In the genomic region with DNA sequence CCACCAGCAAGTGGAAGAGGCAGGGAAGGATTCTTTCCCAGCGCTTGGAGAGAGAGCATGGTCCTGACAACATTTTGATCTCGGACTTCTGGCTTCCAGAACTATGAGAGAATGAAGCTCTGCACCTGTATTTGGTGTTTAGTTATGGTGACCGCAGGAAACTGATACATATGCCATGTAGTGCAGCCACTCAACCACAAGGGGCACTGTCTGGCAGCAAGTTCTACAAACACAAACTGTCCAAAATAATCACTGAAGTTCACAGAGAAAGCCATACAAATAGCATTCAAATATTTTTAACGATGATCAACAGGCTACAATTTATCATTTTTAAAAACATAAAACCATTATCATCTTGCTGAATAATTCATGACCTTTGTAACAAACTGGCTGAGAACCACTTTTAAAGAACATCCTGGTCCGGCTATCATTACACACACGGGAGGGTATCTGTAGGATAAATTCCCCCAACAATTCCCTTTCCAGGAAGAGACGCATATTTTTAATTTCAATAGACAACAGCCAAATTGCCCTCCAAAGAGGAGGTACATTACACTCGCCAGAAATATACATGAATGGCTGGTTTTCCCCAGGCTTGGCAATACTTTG, we compare ENCODE assay signal across 8 cellular contexts. TPM values are rescaled to one million over a fixed set of nuclear protein-coding genes. Genes with fewer than 3 reads are reported as not detected.
DNase-seq lines count a peak whose midpoint lies in the region; ATAC-seq and TF ChIP-seq lines count a peak whose summit lies in the region.

No MANE protein-coding gene starts in this region.

- peak overlapping the region in 1 of 4 donors; percentile 24 for H3K27ac ChIP-seq in gastroesophageal sphincter
- H3K27ac ChIP-seq in neuronal stem cell (replicated peaks; ENCODE audit: low read length) = no peak overlapping the region

- no peak overlapping the region for H3K23ac ChIP-seq in neuronal stem cell (ENCODE audit: low read depth, low read length, poor library complexity)

- no peak overlapping the region for H2BK120ac ChIP-seq in neuronal stem cell (ENCODE audit: low read depth, low read length)

- H3K4me3 ChIP-seq in gastroesophageal sphincter (no peak overlapping the region), neuronal stem cell (ENCODE audit: low read length in 2 of 2) (no peak overlapping the region)

- H3K4me3 Mint-ChIP-seq in Calu3 (ENCODE audit: low read depth, unreplicated experiment) (no peak overlapping the region), progenitor cell of endocrine pancreas (ENCODE audit: low read depth) (no peak overlapping the region)
- H3K4me3 Mint-ChIP-seq in activated T-helper 17 cell treated with anti-CD3 and anti-CD28 coated beads, Interleukin-2, amount 50 U/mL, for 72 hours = no peak overlapping the region

- H3K27me3 ChIP-seq in gastroesophageal sphincter (no peaks in the 10 kb centered on the region), neuronal stem cell (ENCODE audit: control insufficient read depth in 3 of 3, insufficient read depth in 3 of 3, low read depth in 1 of 3, low read length in 3 of 3) (peaks cover 0 to 14% (median 1%) of the 10 kb centered on the region in 3 experiments)

- ATAC-seq in activated T-helper 17 cell treated with anti-CD3 and anti-CD28 coated beads, Interleukin-2, amount 50 U/mL, for 72 hours (replicated peaks) = peak; percentile 38
- ATAC-seq in gastroesophageal sphincter = no peak
- no peak for ATAC-seq in GM19023 (IDR thresholded peaks at IDR 0.05; ENCODE audit: unreplicated experiment)

- H3K4me1 ChIP-seq in gastroesophageal sphincter (peaks cover 0 to 20% (median 0%) of the 10 kb centered on the region in 3 donors), neuronal stem cell (ENCODE audit: control insufficient read depth in 2 of 2, insufficient read depth in 1 of 2, low read depth in 1 of 2, low read length in 2 of 2) (peaks cover 0 to 1% of the 10 kb centered on the region in 2 donors)

- no peak overlapping the region for H3K4ac ChIP-seq in neuronal stem cell (ENCODE audit: low read length)

- H3K14ac ChIP-seq in neuronal stem cell (ENCODE audit: low read length) = no peak overlapping the region

- no peak overlapping the region for H2BK12ac ChIP-seq in neuronal stem cell (ENCODE audit: low read length)

- H3K9me3 Mint-ChIP-seq in Calu3 (ENCODE audit: low read depth, unreplicated experiment) = no peaks in the 10 kb centered on the region
- H3K9me3 Mint-ChIP-seq in activated T-helper 17 cell treated with anti-CD3 and anti-CD28 coated beads, Interleukin-2, amount 50 U/mL, for 72 hours = no peaks in the 10 kb centered on the region
- no peaks in the 10 kb centered on the region for H3K9me3 Mint-ChIP-seq in progenitor cell of endocrine pancreas (ENCODE audit: low read depth)

- intact Hi-C loops in Calu3 (cut with micrococcal nuclease; ENCODE audit: unreplicated experiment) = no loop called here

- DNase-seq in Calu3 (peak; percentile 36), HT-29 (ENCODE audit: low spot score) (peak; percentile 51), OCI-M1 (lab: John Stamatoyannopoulos, UW) (peak; percentile 79), progenitor cell of endocrine pancreas (ENCODE audit: low spot score, unreplicated experiment) (peak; percentile 25), neuronal stem cell (ENCODE audit: low spot score) (no peak)

- no TSS peak for BruUV-seq in Calu3 (replicated peaks; lab: Mats Ljungman, UMichigan)

- H3K4me1 Mint-ChIP-seq in Calu3 (ENCODE audit: low read depth, unreplicated experiment) (peaks cover 10% of the 10 kb centered on the region), progenitor cell of endocrine pancreas (ENCODE audit: low read depth) (peaks cover 9% of the 10 kb centered on the region)
- peaks cover 4% of the 10 kb centered on the region for H3K4me1 Mint-ChIP-seq in activated T-helper 17 cell treated with anti-CD3 and anti-CD28 coated beads, Interleukin-2, amount 50 U/mL, for 72 hours

- no peaks in the 10 kb centered on the region for H3K27me3 Mint-ChIP-seq in Calu3 (ENCODE audit: unreplicated experiment)
- no peaks in the 10 kb centered on the region for H3K27me3 Mint-ChIP-seq in activated T-helper 17 cell treated with anti-CD3 and anti-CD28 coated beads, Interleukin-2, amount 50 U/mL, for 72 hours
- peaks cover 17% of the 10 kb centered on the region for H3K27me3 Mint-ChIP-seq in progenitor cell of endocrine pancreas

- TF ChIP-seq POLR2A in gastroesophageal sphincter (IDR thresholded peaks at IDR 0.05) = no peak

- H3K27ac Mint-ChIP-seq in Calu3 (ENCODE audit: unreplicated experiment) = no peak overlapping the region
- H3K27ac Mint-ChIP-seq in activated T-helper 17 cell treated with anti-CD3 and anti-CD28 coated beads, Interleukin-2, amount 50 U/mL, for 72 hours = peak overlapping the region; percentile 63
- H3K27ac Mint-ChIP-seq in progenitor cell of endocrine pancreas = no peak overlapping the region

- no peak overlapping the region for H3K9ac ChIP-seq in neuronal stem cell (ENCODE audit: low read depth, low read length, poor library complexity)

- no peak overlapping the region for H2AFZ ChIP-seq in neuronal stem cell (ENCODE audit: low read length)

- no peak overlapping the region for H2BK5ac ChIP-seq in neuronal stem cell (ENCODE audit: low read length)

- H3K36me3 Mint-ChIP-seq in Calu3 (ENCODE audit: insufficient read depth, unreplicated experiment) (peaks cover 16% of the 10 kb centered on the region), progenitor cell of endocrine pancreas (ENCODE audit: insufficient read depth) (no peaks in the 10 kb centered on the region)
- H3K36me3 Mint-ChIP-seq in activated T-helper 17 cell treated with anti-CD3 and anti-CD28 coated beads, Interleukin-2, amount 50 U/mL, for 72 hours (ENCODE audit: low read depth) = no peaks in the 10 kb centered on the region

- H3K79me1 ChIP-seq in neuronal stem cell (ENCODE audit: low read depth, low read length) = no peaks in the 10 kb centered on the region

- H3K36me3 ChIP-seq in gastroesophageal sphincter = no peaks in the 10 kb centered on the region
- H3K36me3 ChIP-seq in neuronal stem cell (replicated peaks in 1 of 2; ENCODE audit: control insufficient read depth in 2 of 2, insufficient read depth in 2 of 2, low read length in 2 of 2) = no peaks in the 10 kb centered on the region

- H3K18ac ChIP-seq in neuronal stem cell (ENCODE audit: low read length) = no peak overlapping the region

- no peak overlapping the region for H4K91ac ChIP-seq in neuronal stem cell (ENCODE audit: low read depth, low read length, poor library complexity)

- H3K4me2 ChIP-seq in neuronal stem cell (ENCODE audit: insufficient read depth, low read length, poor library complexity, severe bottlenecking) = no peak overlapping the region

- TF ChIP-seq CTCF in Calu3 (IDR thresholded peaks at IDR 0.05; ENCODE audit: unreplicated experiment) (peak; percentile 52), gastroesophageal sphincter (IDR thresholded peaks at IDR 0.05) (peak; percentile 76 to 95 (median 83)), progenitor cell of endocrine pancreas (IDR thresholded peaks at IDR 0.05; ENCODE audit: unreplicated experiment) (peak; percentile 91)

- CTCF ChIA-PET in Calu3 (lab: Charles Lee) = no interaction called here

- no peak overlapping the region for H2BK15ac ChIP-seq in neuronal stem cell (ENCODE audit: low read length)

- 26 to 34% methylated on average over 7 to 8 of the region's 8 CpGs for WGBS in gastroesophageal sphincter (ENCODE audit: low coverage in 1 of 2), 2 donors
- no CpG with 5 or more reads among the region's 8 CpGs for WGBS in neuronal stem cell (ENCODE audit: extremely low coverage in 2 of 2, insufficient read length in 2 of 2, insufficient replicate concordance in 1 of 2), 2 donors

- TF ChIP-seq EP300 in gastroesophageal sphincter (IDR thresholded peaks at IDR 0.05) = no peak

- no peak overlapping the region for H4K8ac ChIP-seq in neuronal stem cell (ENCODE audit: low read depth, low read length)

- H2AK5ac ChIP-seq in neuronal stem cell (ENCODE audit: low read depth, low read length) = no peak overlapping the region

- no peaks in the 10 kb centered on the region for H3K9me3 ChIP-seq in gastroesophageal sphincter
- H3K9me3 ChIP-seq in neuronal stem cell (replicated peaks in 1 of 2; ENCODE audit: control insufficient read depth in 2 of 2, insufficient read depth in 1 of 2, low read depth in 1 of 2, low read length in 2 of 2) = no peaks in the 10 kb centered on the region

RNA-seq across cellular contexts. Expression of a gene that starts 9.3 kb away (rescaled TPM):
- total RNA-seq in Calu3 (2022) = 2.8 and 3.1 TPM in 2 replicates
- total RNA-seq in HT-29 (2014; rRNA removed; shearing (Covaris generic)) = 0.16 TPM in 1 of 2 replicates, not detected in the other
- 10 to 100 TPM; 19.7 to 23.2 TPM for total RNA-seq in activated T-helper 17 cell treated with anti-CD3 and anti-CD28 coated beads, Interleukin-2, amount 50 U/mL, for 72 hours
- total RNA-seq in gastroesophageal sphincter = 10 to 100 TPM in 3 of 4 donors, 1 to 10 TPM in 1; 9.6 to 20.9 (median 14.0) TPM
- total RNA-seq in progenitor cell of endocrine pancreas = not detected in 2 replicates
- polyA plus RNA-seq in neuronal stem cell (2013, experiment 1 of 2) = not detected
- 0.06 TPM for polyA plus RNA-seq in neuronal stem cell (2013, experiment 2 of 2)

RNA-seq across cellular contexts. Expression of a gene that starts 31.0 kb away (rescaled TPM):
- total RNA-seq in Calu3 (2022) (7.1 and 10.3 TPM in 2 replicates), gastroesophageal sphincter (10 to 100 TPM in 2 of 4 donors, 1 to 10 TPM in 2; 7.2 to 12.0 (median 10.4) TPM), progenitor cell of endocrine pancreas (47.7 and 57.4 TPM in 2 replicates)
- total RNA-seq in HT-29 (2014; rRNA removed; shearing (Covaris generic)) = 3.5 and 4.3 TPM in 2 replicates
- 10 to 100 TPM; 13.5 to 13.6 TPM for total RNA-seq in activated T-helper 17 cell treated with anti-CD3 and anti-CD28 coated beads, Interleukin-2, amount 50 U/mL, for 72 hours
- 3.4 TPM for polyA plus RNA-seq in neuronal stem cell (2013, experiment 1 of 2)
- polyA plus RNA-seq in neuronal stem cell (2013, experiment 2 of 2) = 3.7 TPM

RNA-seq across cellular contexts. Expression of a gene that starts 55.8 kb away (rescaled TPM):
- 57.8 and 72.2 TPM in 2 replicates for total RNA-seq in Calu3 (2022)
- 224 and 271 TPM in 2 replicates for total RNA-seq in HT-29 (2014; rRNA removed; shearing (Covaris generic))
- total RNA-seq in activated T-helper 17 cell treated with anti-CD3 and anti-CD28 coated beads, Interleukin-2, amount 50 U/mL, for 72 hours = 10 to 100 TPM; 21.8 to 63.9 TPM
- 100 to 1,000 TPM in 3 of 4 donors, 10 to 100 TPM in 1; 65.6 to 192 (median 138) TPM for total RNA-seq in gastroesophageal sphincter
- total RNA-seq in progenitor cell of endocrine pancreas = 13.2 and 13.5 TPM in 2 replicates
- polyA plus RNA-seq in neuronal stem cell (2013, experiment 1 of 2) = 9.9 TPM
- polyA plus RNA-seq in neuronal stem cell (2013, experiment 2 of 2) = 10.5 TPM
